ENCODE assay signal across 31 cellular contexts in genomic region chr1:86955678-86956077, GRCh38.
"Had no signal": no experiment of that assay in that cellular context is flagged by ENCODE, and none has a peak within 500 bp of the region (broad histone marks: within the 10 kb centered on the region; RNA-seq: fewer than 3 reads in every experiment).

No MANE protein-coding gene starts in this region.

- DNase-seq: activated B cell treated with CpG ODN at 0.5 μM for 24 hours; activated CD4-positive, alpha-beta T cell treated with anti-CD3 and anti-CD28 coated beads for 48 hours; activated CD4-positive, alpha-beta T cell treated with anti-CD3 and anti-CD28 coated beads, Interleukin-2, amount 50 U/mL, for 1 hour; activated CD4-positive, alpha-beta T cell treated with anti-CD3 and anti-CD28 coated beads, Interleukin-2, amount 50 U/mL, for 48 hours; activated CD8-positive, alpha-beta memory T cell treated with anti-CD3 and anti-CD28 coated beads for 24 hours; activated CD8-positive, alpha-beta T cell treated with anti-CD3 and anti-CD28 coated beads for 36 hours; activated effector memory CD4-positive, alpha-beta T cell treated with Interleukin-2 at 50 U/mL for 16 hours; activated gamma-delta T cell treated with Interleukin-2 at 50 U/mL for 16 hours; activated naive CD4-positive, alpha-beta T cell treated with anti-CD3 and anti-CD28 coated beads, Interleukin-2, amount 50 U/mL, for 16 hours; activated naive CD4-positive, alpha-beta T cell treated with Interleukin-2 at 50 U/mL for 16 hours; activated T-cell treated with anti-CD3 and anti-CD28 coated beads, Interleukin-2, amount 50 U/mL, for 4 hours; amniotic stem cell; anterior cingulate cortex; body of pancreas; central memory CD4-positive, alpha-beta T cell; cerebellar nuclear complex; colonic mucosa; effector CD8-positive, alpha-beta T cell; esophagus squamous epithelium; foreskin melanocyte; heart right ventricle; T-helper 1 cell; T-helper 2 cell had no signal

- H3K36me3 ChIP-seq: breast epithelium, cardiac muscle cell, colonic mucosa, esophagus squamous epithelium, gastroesophageal sphincter, heart right ventricle had no signal

- H3K27ac Mint-ChIP-seq: activated B cell treated with CpG ODN at 0.5 μM for 24 hours; activated CD8-positive, alpha-beta T cell treated with anti-CD3 and anti-CD28 coated beads for 36 hours; activated naive CD8-positive, alpha-beta T cell; activated T-helper 17 cell treated with anti-CD3 and anti-CD28 coated beads, Interleukin-2, amount 50 U/mL, for 72 hours had no signal

- H3K27me3 ChIP-seq: body of pancreas, breast epithelium, cardiac muscle cell, colonic mucosa, esophagus squamous epithelium, gastroesophageal sphincter, heart right ventricle had no signal

- H3K27ac ChIP-seq: body of pancreas, breast epithelium, cardiac muscle cell, colonic mucosa, epithelial cell of prostate, esophagus squamous epithelium, gastroesophageal sphincter, heart right ventricle, VCaP had no signal

- H3K4me3 ChIP-seq: body of pancreas, breast epithelium, cardiac muscle cell, colonic mucosa, esophagus squamous epithelium, gastroesophageal sphincter, heart right ventricle had no signal

- H3K4me1 ChIP-seq: breast epithelium, colonic mucosa, esophagus squamous epithelium had no signal

- ATAC-seq: activated CD4-positive, CD25-positive, alpha-beta regulatory T cell treated with anti-CD3 and anti-CD28 coated beads, Interleukin-2, amount 50 U/mL, for 24 hours; activated CD8-positive, alpha-beta T cell treated with anti-CD3 and anti-CD28 coated beads for 36 hours; activated T-cell treated with anti-CD3 and anti-CD28 coated beads, Interleukin-2, amount 50 U/mL, for 4 hours; activated T-helper 17 cell treated with anti-CD3 and anti-CD28 coated beads, Interleukin-2, amount 50 U/mL, for 72 hours; body of pancreas; gastroesophageal sphincter; heart right ventricle had no signal

- H3K4me1 Mint-ChIP-seq: activated T-helper 17 cell treated with anti-CD3 and anti-CD28 coated beads, Interleukin-2, amount 50 U/mL, for 72 hours had no signal

- H3K27me3 Mint-ChIP-seq: activated B cell treated with CpG ODN at 0.5 μM for 24 hours; activated CD8-positive, alpha-beta T cell treated with anti-CD3 and anti-CD28 coated beads for 36 hours; activated naive CD8-positive, alpha-beta T cell; activated T-helper 17 cell treated with anti-CD3 and anti-CD28 coated beads, Interleukin-2, amount 50 U/mL, for 72 hours had no signal

- H3K9me3 Mint-ChIP-seq: activated B cell treated with CpG ODN at 0.5 μM for 24 hours; activated CD8-positive, alpha-beta T cell treated with anti-CD3 and anti-CD28 coated beads for 36 hours; activated T-cell treated with anti-CD3 and anti-CD28 coated beads, Interleukin-2, amount 50 U/mL, for 4 hours; activated T-helper 17 cell treated with anti-CD3 and anti-CD28 coated beads, Interleukin-2, amount 50 U/mL, for 72 hours had no signal

- H3K4me3 Mint-ChIP-seq: activated B cell treated with CpG ODN at 0.5 μM for 24 hours; activated CD8-positive, alpha-beta T cell treated with anti-CD3 and anti-CD28 coated beads for 36 hours; activated naive CD8-positive, alpha-beta T cell; activated T-cell treated with anti-CD3 and anti-CD28 coated beads, Interleukin-2, amount 50 U/mL, for 4 hours; activated T-helper 17 cell treated with anti-CD3 and anti-CD28 coated beads, Interleukin-2, amount 50 U/mL, for 72 hours had no signal

- H3K9me3 ChIP-seq: body of pancreas, breast epithelium, colonic mucosa, esophagus squamous epithelium, gastroesophageal sphincter, heart right ventricle had no signal
